ENCODE assay signal across 18 cellular contexts in the genomic region with DNA sequence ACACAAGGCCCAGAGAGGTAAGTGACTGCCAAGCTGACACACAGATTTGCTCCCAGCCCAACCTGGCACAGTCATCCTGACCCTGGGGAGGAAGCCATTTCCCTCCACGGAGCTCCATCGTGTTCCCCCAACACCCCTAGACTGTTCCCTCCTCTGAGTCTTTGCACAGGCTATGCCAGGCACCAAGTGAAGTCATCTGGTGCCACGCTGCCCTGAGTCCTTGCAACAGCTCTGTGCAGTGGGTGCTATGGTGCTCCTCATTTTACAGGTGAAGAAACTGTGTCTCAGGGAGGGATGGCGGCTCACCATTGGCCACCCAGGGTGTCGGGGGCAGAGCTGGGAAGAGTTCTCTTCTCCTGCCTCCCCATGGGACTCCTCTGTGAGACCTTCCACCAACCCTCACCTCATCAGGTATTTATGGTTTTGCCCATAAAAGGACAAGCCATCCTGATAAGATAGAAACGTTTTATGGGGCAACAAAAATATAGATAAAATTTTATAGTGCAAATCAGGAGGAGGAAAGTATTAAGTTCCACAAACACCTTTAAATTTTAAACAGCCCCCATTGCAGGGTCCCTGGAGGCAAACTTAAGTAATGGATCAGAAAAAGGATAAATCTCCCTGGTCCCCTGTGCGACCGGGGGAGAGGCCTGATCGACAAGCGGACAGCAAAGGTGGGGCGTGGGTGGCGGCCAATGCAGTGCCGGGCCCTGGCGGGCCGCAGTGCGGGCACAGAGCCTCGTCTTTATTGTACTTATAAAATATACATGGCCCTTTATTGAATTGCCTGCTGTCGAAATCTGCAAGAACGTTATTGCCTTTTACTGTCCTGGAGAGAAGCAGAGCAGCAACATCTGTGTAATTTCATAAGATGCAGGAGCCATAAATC. TPM values are rescaled to one million over a fixed set of nuclear protein-coding genes. Genes with fewer than 3 reads are reported as not detected.
A peak's percentile ranks its signal among the peaks of the same experiment; 100 is the strongest.
DNase-seq lines count a peak whose midpoint lies in the region; ATAC-seq and TF ChIP-seq lines count a peak whose summit lies in the region.
"Had no signal": no experiment of that assay in that cellular context is flagged by ENCODE, and none has a peak within 500 bp of the region (broad histone marks: within the 10 kb centered on the region; RNA-seq: fewer than 3 reads in every experiment).

No MANE protein-coding gene starts in this region.

- H3K79me2 ChIP-seq in SK-N-SH (ENCODE audit: insufficient read depth) = no peaks in the 10 kb centered on the region

- no peak overlapping the region for H2AFZ ChIP-seq in SK-N-SH (ENCODE audit: low read depth)

- H3K36me3 Mint-ChIP-seq in osteocyte (ENCODE audit: unreplicated experiment) = no peaks in the 10 kb centered on the region
- H3K36me3 Mint-ChIP-seq: CD14-positive monocyte had no signal

- H3K4me1 ChIP-seq in esophagus muscularis mucosa = no peaks in the 10 kb centered on the region
- no peaks in the 10 kb centered on the region for H3K4me1 ChIP-seq in SK-N-SH (ENCODE audit: control insufficient read depth in 1 of 2, insufficient read depth in 2 of 2, low read depth in 1 of 2, low read length in 1 of 2)

- no peaks in the 10 kb centered on the region for H3K9me2 ChIP-seq in SK-N-SH

- TF ChIP-seq POLR2A in esophagus muscularis mucosa (IDR thresholded peaks at IDR 0.05; ENCODE audit: low read depth) = no peak

- no peak for TF ChIP-seq RAD21 in SK-N-SH (IDR thresholded peaks at IDR 0.05; ENCODE audit: low read length)

- no peaks in the 10 kb centered on the region for H4K20me1 ChIP-seq in SK-N-SH (ENCODE audit: insufficient read depth)

- H3K9ac ChIP-seq in SK-N-SH = no peak overlapping the region
- H3K9ac ChIP-seq: KMS-11 had no signal

- H3K4me1 Mint-ChIP-seq in osteocyte (ENCODE audit: unreplicated experiment) = no peaks in the 10 kb centered on the region
- H3K4me1 Mint-ChIP-seq in stimulated activated naive CD8-positive, alpha-beta T cell treated with anti-CD3 and anti-CD28 coated beads, Interleukin-15, amount 100 ng/mL, for 72 hours = no peaks in the 10 kb centered on the region

- no peaks in the 10 kb centered on the region for H3F3A ChIP-seq in SK-N-SH (replicated peaks; ENCODE audit: insufficient read depth)

- TF ChIP-seq CTCF in esophagus muscularis mucosa (IDR thresholded peaks at IDR 0.05) = no peak
- TF ChIP-seq CTCF in osteocyte (IDR thresholded peaks at IDR 0.05) = no peak
- no peak for TF ChIP-seq CTCF in SK-N-SH (IDR thresholded peaks at IDR 0.05)

- no peaks in the 10 kb centered on the region for H3K36me3 ChIP-seq in esophagus muscularis mucosa
- H3K36me3 ChIP-seq in SK-N-SH (replicated peaks in 1 of 2; ENCODE audit: control insufficient read depth in 1 of 2, insufficient read depth in 2 of 2, low read length in 1 of 2) = no peaks in the 10 kb centered on the region
- H3K36me3 ChIP-seq: SJCRH30 had no signal

- 86% methylated on average over 17 of the region's 19 CpGs for WGBS in esophagus muscularis mucosa
- WGBS in SK-N-SH (ENCODE audit: low lambda C conversion rate) = 52% methylated on average over 19 of the region's 19 CpGs

- H3K27ac Mint-ChIP-seq in osteocyte (ENCODE audit: unreplicated experiment) = no peak overlapping the region
- H3K27ac Mint-ChIP-seq in stimulated activated naive CD8-positive, alpha-beta T cell treated with anti-CD3 and anti-CD28 coated beads, Interleukin-15, amount 100 ng/mL, for 72 hours = peak overlapping the region in 1 of 2 donors; percentile 37
- H3K27ac Mint-ChIP-seq: HFFc6 had no signal

- DNase-seq in activated CD8-positive, alpha-beta memory T cell treated with anti-CD3 and anti-CD28 coated beads for 24 hours = peak; percentile 35
- no peak for DNase-seq in activated CD8-positive, alpha-beta memory T cell treated with anti-CD3 and anti-CD28 coated beads, Interleukin-2, amount 50 U/mL, for 4 hours
- peak; percentile 78 for DNase-seq in esophagus muscularis mucosa (ENCODE audit: extremely low spot score)
- peak; percentile 74 for DNase-seq in osteocyte (ENCODE audit: extremely low spot score, unreplicated experiment)
- DNase-seq in NCI-H2107 treated with DMSO at 0.1 percent for 48 hours (lab: John Stamatoyannopoulos, UW; ENCODE audit: unreplicated experiment) = no peak
- DNase-seq in DMS 273 (lab: John Stamatoyannopoulos, UW; ENCODE audit: unreplicated experiment) = no peak
- DNase-seq in SK-N-SH = no peak
- no peak for DNase-seq in stimulated activated naive CD8-positive, alpha-beta T cell treated with anti-CD3 and anti-CD28 coated beads, Interleukin-15, amount 100 ng/mL, for 72 hours
- DNase-seq: AML-193, DMS79 treated with DMSO at 0.1 percent for 48 hours, HFFc6, NCI-H1436, NCI-H2029 treated with DMSO at 0.1 percent for 48 hours, SJCRH30, SW 1271 had no signal

- H3K4me3 ChIP-seq in esophagus muscularis mucosa (no peak overlapping the region), SK-N-SH (ENCODE audit: low read depth in 2 of 2, low read length in 1 of 2) (no peak overlapping the region)
- H3K4me3 ChIP-seq: SJCRH30 had no signal

- ATAC-seq in stimulated activated naive CD8-positive, alpha-beta T cell treated with anti-CD3 and anti-CD28 coated beads, Interleukin-15, amount 100 ng/mL, for 72 hours = no peak

- intact Hi-C loops in esophagus muscularis mucosa (cut with DNase I) = no loop called here

- H3K9me3 Mint-ChIP-seq in osteocyte (ENCODE audit: unreplicated experiment) = no peaks in the 10 kb centered on the region
- H3K9me3 Mint-ChIP-seq in stimulated activated naive CD8-positive, alpha-beta T cell treated with anti-CD3 and anti-CD28 coated beads, Interleukin-15, amount 100 ng/mL, for 72 hours = no peaks in the 10 kb centered on the region
- H3K9me3 Mint-ChIP-seq: CD14-positive monocyte, HFFc6 had no signal

- H3K4me3 Mint-ChIP-seq in osteocyte (ENCODE audit: unreplicated experiment) = no peak overlapping the region
- no peak overlapping the region for H3K4me3 Mint-ChIP-seq in stimulated activated naive CD8-positive, alpha-beta T cell treated with anti-CD3 and anti-CD28 coated beads, Interleukin-15, amount 100 ng/mL, for 72 hours
- H3K4me3 Mint-ChIP-seq: CD14-positive monocyte, HFFc6 had no signal

- H3K27me3 Mint-ChIP-seq in osteocyte (ENCODE audit: unreplicated experiment) = peaks cover 34% of the 10 kb centered on the region
- H3K27me3 Mint-ChIP-seq in stimulated activated naive CD8-positive, alpha-beta T cell treated with anti-CD3 and anti-CD28 coated beads, Interleukin-15, amount 100 ng/mL, for 72 hours = peaks cover 8% of the 10 kb centered on the region

- TF ChIP-seq EP300 in esophagus muscularis mucosa (IDR thresholded peaks at IDR 0.05) (no peak), SK-N-SH (IDR thresholded peaks at IDR 0.05; ENCODE audit: borderline replicate concordance in 1 of 2, low read depth in 1 of 2, low read length in 1 of 2) (no peak)

- H3K27ac ChIP-seq in esophagus muscularis mucosa (replicated peaks in 1 of 4) (no peak overlapping the region), SK-N-SH (ENCODE audit: low read depth in 2 of 2, low read length in 1 of 2) (no peak overlapping the region)
- H3K27ac ChIP-seq: 22Rv1, KMS-11, SJCRH30 had no signal

- H3K27me3 ChIP-seq in esophagus muscularis mucosa (peaks cover 0 to 58% (median 0%) of the 10 kb centered on the region in 4 donors), SK-N-SH (ENCODE audit: insufficient read depth) (peaks cover 13% of the 10 kb centered on the region)

- H3K4me2 ChIP-seq in SK-N-SH = no peak overlapping the region
- H3K4me2 ChIP-seq: KMS-11 had no signal

- POLR2A ChIA-PET in SK-N-SH (lab: Yijun Ruan, JAX) = no interaction called here

- CTCF ChIA-PET in SK-N-SH (lab: Yijun Ruan, JAX) = interaction anchor here (3.0 kb wide), 1 partner anchor 26 kb away, joined by 11 read pairs; no protein-coding TSS in a partner anchor

- no peaks in the 10 kb centered on the region for H3K9me3 ChIP-seq in esophagus muscularis mucosa
- H3K9me3 ChIP-seq in SK-N-SH = no peaks in the 10 kb centered on the region
- H3K9me3 ChIP-seq: SJCRH30 had no signal

TF ChIP-seq in SK-N-SH, 30 proteins besides CTCF, POLR2A, EP300 and RAD21:
- TF ChIP-seq NFIC (IDR thresholded peaks at IDR 0.05; ENCODE audit: borderline replicate concordance) (no peak), MEF2A (IDR thresholded peaks at IDR 0.05; ENCODE audit: borderline replicate concordance, low read depth) (no peak), GABPA (IDR thresholded peaks at IDR 0.05; ENCODE audit: low read depth) (no peak), RCOR1 (IDR thresholded peaks at IDR 0.05; ENCODE audit: low read length) (no peak), TCF12 (IDR thresholded peaks at IDR 0.05) (no peak), TAF1 (IDR thresholded peaks at IDR 0.05; ENCODE audit: borderline replicate concordance, low read depth, low read length) (no peak)

RNA-seq across cellular contexts. Expression of a gene that starts 50.2 kb away (rescaled TPM):
- total RNA-seq in esophagus muscularis mucosa = 1 to 10 TPM; 8.7 to 9.9 (median 9.4) TPM
- 17.1 and 20.3 TPM in 2 replicates for total RNA-seq in osteocyte
- 3.5 and 4.6 TPM in 2 replicates for polyA plus RNA-seq in SK-N-SH (2012; rRNA removed)
- polyA plus RNA-seq in SK-N-SH (2012; cell fraction: cytosol; rRNA removed) = 3.5 and 3.7 TPM in 2 replicates
- 4.4 and 8.0 TPM in 2 replicates for polyA plus RNA-seq in SK-N-SH (2012; cell fraction: nucleus; rRNA removed)

Comparison
In these comparisons a context has a peak if more than half of its experiments do, and no peak if none do; other contexts are left out.
1. DNase-seq: peak in activated CD8-positive, alpha-beta memory T cell treated with anti-CD3 and anti-CD28 coated beads for 24 hours (single experiment), esophagus muscularis mucosa (single experiment) and osteocyte (single experiment); none in activated CD8-positive, alpha-beta memory T cell treated with anti-CD3 and anti-CD28 coated beads, Interleukin-2, amount 50 U/mL, for 4 hours (single experiment), NCI-H2107 treated with DMSO at 0.1 percent for 48 hours (single experiment), DMS 273 (single experiment), SK-N-SH (single experiment) and stimulated activated naive CD8-positive, alpha-beta T cell treated with anti-CD3 and anti-CD28 coated beads, Interleukin-15, amount 100 ng/mL, for 72 hours (0 of 2).